In the genomic region with DNA sequence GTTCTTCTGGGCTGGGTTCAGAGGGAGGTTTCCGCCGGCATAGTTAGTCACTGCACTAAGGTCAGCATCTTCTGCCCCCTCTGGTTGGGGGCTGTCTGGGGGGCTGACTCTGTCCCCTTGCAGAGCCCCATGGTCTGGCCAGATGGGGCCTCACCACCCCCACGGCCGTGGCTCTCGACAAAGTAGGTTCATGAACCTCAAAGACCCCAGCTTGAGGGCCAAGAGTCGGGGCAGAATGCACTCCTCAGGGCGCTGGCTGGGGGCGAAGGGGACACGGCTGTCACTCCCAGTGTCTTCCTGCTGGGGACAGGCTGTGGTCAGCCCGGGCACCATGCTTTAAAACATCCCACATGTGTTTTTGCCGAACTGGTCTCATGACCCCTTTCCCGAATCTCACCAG, we compare ENCODE assay signal across 19 cellular contexts. TPM values are rescaled to one million over a fixed set of nuclear protein-coding genes. Genes with fewer than 3 reads are reported as not detected.
DNase-seq lines count a peak whose midpoint lies in the region; ATAC-seq and TF ChIP-seq lines count a peak whose summit lies in the region.
"Had no signal": no experiment of that assay in that cellular context is flagged by ENCODE, and none has a peak within 500 bp of the region (broad histone marks: within the 10 kb centered on the region; RNA-seq: fewer than 3 reads in every experiment).

No MANE protein-coding gene starts in this region.

- H3F3A ChIP-seq in PC-9 (ENCODE audit: insufficient read depth, low read depth): peaks cover 59% of the 10 kb centered on the region

- H3K4me1 Mint-ChIP-seq in nephron progenitor cell: peaks cover 50% of the 10 kb centered on the region

- no peak overlapping the region for H2AFZ ChIP-seq in PC-9

- 73 to 78% methylated on average over 12 of the region's 12 CpGs for WGBS in heart right ventricle, 2 donors

- H3K79me2 ChIP-seq in PC-9 (ENCODE audit: low read depth): peaks cover 95% of the 10 kb centered on the region

- peaks cover 96% of the 10 kb centered on the region for H4K20me1 ChIP-seq in PC-9 (ENCODE audit: insufficient read depth)

- CTCF ChIA-PET in PC-9 (lab: Charles Lee): no interaction called here

- H3K9me2 ChIP-seq in PC-9 (ENCODE audit: insufficient read depth): no peaks in the 10 kb centered on the region

- ATAC-seq in heart right ventricle (peak in 1 of 8 donors; percentile 6), GM21367 (IDR thresholded peaks at IDR 0.05; ENCODE audit: unreplicated experiment) (no peak)

- H3K9me3 ChIP-seq in PC-9 (ENCODE audit: insufficient read depth, low read depth): no peaks in the 10 kb centered on the region
- H3K9me3 ChIP-seq in heart right ventricle: no peaks in the 10 kb centered on the region
- H3K9me3 ChIP-seq in tibial artery: no peaks in the 10 kb centered on the region
- H3K9me3 ChIP-seq: BE2C, SJSA1 had no signal

- POLR2A ChIA-PET in PC-9 (lab: Charles Lee; ENCODE audit: unreplicated experiment): no interaction called here

- H3K4me3 Mint-ChIP-seq in nephron progenitor cell: no peak overlapping the region

- peaks cover 22% of the 10 kb centered on the region for H3K27me3 Mint-ChIP-seq in nephron progenitor cell (ENCODE audit: low read depth, poor library complexity)

- no peaks in the 10 kb centered on the region for H3K36me3 Mint-ChIP-seq in nephron progenitor cell (ENCODE audit: low read depth)

- H3K36me3 ChIP-seq in PC-9 (ENCODE audit: low read depth) (peaks cover 73% of the 10 kb centered on the region), heart right ventricle (peaks cover 0 to 17% (median 0%) of the 10 kb centered on the region in 9 donors), tibial artery (peaks cover 0 to 8% (median 0%) of the 10 kb centered on the region in 3 donors)
- H3K36me3 ChIP-seq: BE2C, SJSA1 had no signal

- DNase-seq in PC-9: no peak
- no peak for DNase-seq in heart right ventricle
- DNase-seq in nephron progenitor cell: no peak
- no peak for DNase-seq in tibial artery
- no peak for DNase-seq in stimulated activated CD4-positive, alpha-beta T cell treated with anti-CD3 and anti-CD28 coated beads, Interleukin-12 subunit alpha, Interleukin-12 subunit beta, amount 100 ng/mL, for 4 hours
- no peak for DNase-seq in NCI-H187 (lab: John Stamatoyannopoulos, UW)
- DNase-seq: BE2C; DMS79; HCEC 1CT; KG1; NCI-H1105; NCI-H146; NCI-H2029 treated with DMSO at 0.1 percent for 48 hours; NCI-H345; NCI-H524; NCI-H774; NK-92 treated with Interleukin-12 subunit alpha and Interleukin-12 subunit beta, amount 100 ng/mL, for 24 hours had no signal

- peak overlapping the region; percentile 22 for H3K27ac Mint-ChIP-seq in nephron progenitor cell

- peaks cover 10% of the 10 kb centered on the region for H3K9me3 Mint-ChIP-seq in nephron progenitor cell

- H3K4me3 ChIP-seq in PC-9 (no peak overlapping the region), heart right ventricle (no peak overlapping the region), tibial artery (no peak overlapping the region)
- H3K4me3 ChIP-seq: SJSA1 had no signal

- H3K4me1 ChIP-seq in PC-9 (replicated peaks; ENCODE audit: insufficient read depth) (no peaks in the 10 kb centered on the region), heart right ventricle (peaks cover 0 to 58% (median 14%) of the 10 kb centered on the region in 9 donors), tibial artery (peaks cover 0 to 45% (median 31%) of the 10 kb centered on the region in 4 donors)
- H3K4me1 ChIP-seq: SJSA1 had no signal

- no peak overlapping the region for H3K4me2 ChIP-seq in PC-9

- intact Hi-C loops in PC-9 (cut with micrococcal nuclease; ENCODE audit: unreplicated experiment) (no loop called here), heart right ventricle (cut with DNase I) (loop anchor here in 2 of 10 donors (10.0 kb wide), 2 partner anchors 164 to 174 kb away; no protein-coding TSS in a partner anchor), tibial artery (cut with DNase I; ENCODE audit: low total_unique reads) (no loop called here)

- BruUV-seq in PC-9 (replicated peaks; lab: Mats Ljungman, UMichigan): no TSS peak

- H3K27me3 ChIP-seq in PC-9 (ENCODE audit: insufficient read depth, low read depth): no peaks in the 10 kb centered on the region
- no peaks in the 10 kb centered on the region for H3K27me3 ChIP-seq in heart right ventricle
- no peaks in the 10 kb centered on the region for H3K27me3 ChIP-seq in tibial artery
- H3K27me3 ChIP-seq: BE2C had no signal

- TF ChIP-seq CTCF in PC-9 (conservative IDR thresholded peaks at IDR 0.05) (no peak), heart right ventricle (IDR thresholded peaks at IDR 0.05) (no peak), nephron progenitor cell (IDR thresholded peaks at IDR 0.05) (no peak), tibial artery (IDR thresholded peaks at IDR 0.05) (no peak)

- H3K27ac ChIP-seq in PC-9 (0 out of 2 replicates have a peak overlapping the region, but pooled peaks have one; percentile 8), heart right ventricle (peak overlapping the region in 7 of 10 donors; percentile 8 to 73 (median 55)), tibial artery (peak overlapping the region; percentile 39 to 66)
- H3K27ac ChIP-seq: SJSA1 had no signal

RNA-seq across cellular contexts. Expression of a gene that starts 20.8 kb away (rescaled TPM):
- total RNA-seq in PC-9 (2021) (107 and 114 TPM in 2 replicates), heart right ventricle (10 to 100 TPM in 5 of 10 donors, 1 to 10 TPM in 5; 6.6 to 13.8 (median 9.7) TPM)
- polyA plus RNA-seq in heart right ventricle: 10 to 100 TPM in 1 of 2 donors, 1 to 10 TPM in 1; 6.8 to 12.7 TPM
